ENCODE assay signal across 16 cellular contexts in the genomic region with DNA sequence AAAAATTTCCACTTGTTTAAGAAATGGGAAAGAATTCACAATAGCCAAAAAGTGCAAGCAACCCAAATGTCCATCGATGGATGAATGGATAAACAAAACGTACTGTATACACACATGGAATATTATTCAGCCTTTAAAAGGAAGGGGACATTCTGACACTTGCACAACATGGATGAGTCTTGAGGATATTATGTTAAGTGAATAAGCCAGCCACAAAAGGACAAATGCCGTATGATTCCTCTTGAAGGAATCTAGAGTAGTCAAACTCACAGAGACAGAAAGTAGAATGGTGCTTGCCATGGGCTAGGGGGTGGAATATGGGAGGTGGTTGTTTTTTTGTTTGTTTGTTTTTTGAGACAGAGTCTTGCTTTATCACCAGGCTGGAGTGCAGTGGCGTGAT. TPM values are rescaled to one million over a fixed set of nuclear protein-coding genes. Genes with fewer than 3 reads are reported as not detected.
A peak's percentile ranks its signal among the peaks of the same experiment; 100 is the strongest.
DNase-seq lines count a peak whose midpoint lies in the region; ATAC-seq and TF ChIP-seq lines count a peak whose summit lies in the region.
"Had no signal": no experiment of that assay in that cellular context is flagged by ENCODE, and none has a peak within 500 bp of the region (broad histone marks: within the 10 kb centered on the region; RNA-seq: fewer than 3 reads in every experiment).

No MANE protein-coding gene starts in this region.

- no peak for TF ChIP-seq CTCF in choroid plexus epithelial cell (conservative IDR thresholded peaks at IDR 0.05; ENCODE audit: low read depth, low read length)

- H3K4me3 Mint-ChIP-seq in T-helper 17 cell = no peak overlapping the region
- H3K4me3 Mint-ChIP-seq: CD8-positive, alpha-beta memory T cell; H9 had no signal

- peak; percentile 61 for DNase-seq in EL
- peak; percentile 74 for DNase-seq in LHCN-M2 (ENCODE audit: low read depth)
- DNase-seq in choroid plexus epithelial cell (ENCODE audit: low read depth) = peak; percentile 52
- DNase-seq in iris pigment epithelial cell (ENCODE audit: low read depth) = peak; percentile 74
- no peak for DNase-seq in dedifferentiated amniotic fluid mesenchymal stem cell (ENCODE audit: extremely low spot score)
- no peak for DNase-seq in T-helper 17 cell
- no peak for DNase-seq in SIG-M5 treated with dmso at 0.1 percent for 504 hours (lab: John Stamatoyannopoulos, UW; ENCODE audit: unreplicated experiment)
- DNase-seq in D341Med (ENCODE audit: low spot score) = no peak
- DNase-seq: BE2C; CD8-positive, alpha-beta memory T cell; H9; KBM-7; NCI-H1092; NCI-H226; NCI-H526 treated with DMSO at 0.1 percent for 48 hours had no signal

- H3K27me3 Mint-ChIP-seq in T-helper 17 cell = no peaks in the 10 kb centered on the region

- ATAC-seq in T-helper 17 cell = no peak

- no peaks in the 10 kb centered on the region for H3K36me3 Mint-ChIP-seq in T-helper 17 cell (ENCODE audit: low read depth)

- H3K9me3 ChIP-seq in T-helper 17 cell (ENCODE audit: control insufficient read depth, low read length, poor library complexity, severe bottlenecking) = no peaks in the 10 kb centered on the region
- H3K9me3 ChIP-seq: BE2C, SJSA1 had no signal

- H3K4me3 ChIP-seq in choroid plexus epithelial cell (ENCODE audit: low read depth, low read length) = no peak overlapping the region
- H3K4me3 ChIP-seq: SJSA1 had no signal

- H3K4me1 Mint-ChIP-seq in T-helper 17 cell = peaks cover 10% of the 10 kb centered on the region

- no peak overlapping the region for H3K27ac Mint-ChIP-seq in T-helper 17 cell
- H3K27ac Mint-ChIP-seq: H9 had no signal

RNA-seq across cellular contexts. Expression of a gene that starts 3.8 kb away (rescaled TPM):
- total RNA-seq in LHCN-M2 (2014; rRNA removed) (165 and 195 TPM in 2 replicates), T-helper 17 cell (100 to 1,000 TPM; 102 to 104 TPM)
- 739 TPM for polyA plus RNA-seq in LHCN-M2 (2012)

RNA-seq across cellular contexts. Expression of a gene that starts 20.6 kb away (rescaled TPM):
- total RNA-seq in LHCN-M2 (2014; rRNA removed) (63.0 and 64.3 TPM in 2 replicates), T-helper 17 cell (10 to 100 TPM; 13.9 to 17.7 TPM)
- polyA plus RNA-seq in LHCN-M2 (2012) = 159 TPM

Comparison
In these comparisons a context has a peak if more than half of its experiments do, and no peak if none do; other contexts are left out.
1. DNase-seq: peak in EL (single experiment), LHCN-M2 (single experiment), choroid plexus epithelial cell (single experiment) and iris pigment epithelial cell (single experiment); none in dedifferentiated amniotic fluid mesenchymal stem cell (single experiment), T-helper 17 cell (0 of 3), SIG-M5 treated with dmso at 0.1 percent for 504 hours (single experiment) and D341Med (single experiment).